ENCODE assay signal across 8 cellular contexts in genomic region chr1:211515090-211516023, GRCh38. TPM values are rescaled to one million over a fixed set of nuclear protein-coding genes. Genes with fewer than 3 reads are reported as not detected.
DNase-seq lines count a peak whose midpoint lies in the region; ATAC-seq and TF ChIP-seq lines count a peak whose summit lies in the region.

No MANE protein-coding gene starts in this region.

- H3K27ac ChIP-seq in CD8-positive, alpha-beta T cell (ENCODE audit: low read depth, low read length) = no peak overlapping the region
- H3K27ac ChIP-seq in epithelial cell of prostate (peak overlapping the region; percentile 53), muscle layer of duodenum (ENCODE audit: low read length) (peak overlapping the region; percentile 0)

- H3K36me3 Mint-ChIP-seq in CD8-positive, alpha-beta T cell = no peaks in the 10 kb centered on the region

- peak; percentile 54 to 88 (median 72) for DNase-seq in CD8-positive, alpha-beta T cell
- peak; percentile 82 for DNase-seq in NT2/D1 (ENCODE audit: low read depth, low spot score)
- peak; percentile 80 for DNase-seq in activated CD8-positive, alpha-beta memory T cell treated with anti-CD3 and anti-CD28 coated beads, Interleukin-2, amount 50 U/mL, for 4 hours
- DNase-seq in epithelial cell of prostate (ENCODE audit: low read depth, low spot score) = peak; percentile 36
- DNase-seq in stimulated activated CD8-positive, alpha-beta memory T cell treated with anti-CD3 and anti-CD28 coated beads, Interleukin-7, amount 100 ng/mL, for 1 hour (ENCODE audit: low read depth in 2 of 2) = peak; percentile 56 to 61

- peak overlapping the region; percentile 66 for H3K9ac ChIP-seq in NT2/D1 (ENCODE audit: insufficient read length, low read depth)

- POLR2A ChIA-PET in CD8-positive, alpha-beta T cell (lab: Charles Lee) = interaction anchor here (1.4 kb wide), 1 partner anchor 9 kb away, joined by 4 read pairs; no protein-coding TSS in a partner anchor

- peaks cover 17% of the 10 kb centered on the region for H3K4me1 Mint-ChIP-seq in CD8-positive, alpha-beta T cell (ENCODE audit: low read depth)

- H3K27me3 ChIP-seq in CD8-positive, alpha-beta T cell (ENCODE audit: insufficient read depth, low read length) = no peaks in the 10 kb centered on the region
- peaks cover 15% of the 10 kb centered on the region for H3K27me3 ChIP-seq in NT2/D1 (ENCODE audit: insufficient read depth, insufficient read length)
- H3K27me3 ChIP-seq in muscle layer of duodenum (ENCODE audit: low read depth, low read length) = no peaks in the 10 kb centered on the region

- peaks cover under 1% of the 10 kb centered on the region for H3K27me3 Mint-ChIP-seq in CD8-positive, alpha-beta T cell (ENCODE audit: low read depth)

- CTCF ChIA-PET in CD8-positive, alpha-beta T cell (lab: Charles Lee) = interaction anchor here (0.5 to 6.1 kb wide), 30 partner anchors 9 to 753 kb away, joined by 3 to 45 read pairs (median 5); partner anchors contain the start of genes RD3, SLC30A1 and TRAF5

- H3K4me1 ChIP-seq in CD8-positive, alpha-beta T cell (ENCODE audit: insufficient read depth, low read length) = peaks cover 20% of the 10 kb centered on the region
- H3K4me1 ChIP-seq in NT2/D1 (ENCODE audit: insufficient read depth, insufficient read length) (peaks cover 4% of the 10 kb centered on the region), muscle layer of duodenum (ENCODE audit: control insufficient read depth in 1 of 2, insufficient read depth in 2 of 2, low read length in 2 of 2) (peaks cover 0 to 11% of the 10 kb centered on the region in 2 donors)

- peak overlapping the region; percentile 40 for H3K4me3 ChIP-seq in CD8-positive, alpha-beta T cell (ENCODE audit: low read depth, low read length)
- H3K4me3 ChIP-seq in NT2/D1 (ENCODE audit: insufficient read length, low read depth) (peak overlapping the region; percentile 5), muscle layer of duodenum (ENCODE audit: low read depth in 1 of 2, low read length in 2 of 2) (peak overlapping the region; percentile 47 to 55)

- peak; percentile 83 for ATAC-seq in CD8-positive, alpha-beta T cell
- ATAC-seq in GM19455 (IDR thresholded peaks at IDR 0.05; ENCODE audit: unreplicated experiment) = peak; percentile 58
- ATAC-seq in HG03571 (IDR thresholded peaks at IDR 0.05; ENCODE audit: unreplicated experiment) = peak; percentile 55

- H3K9me3 ChIP-seq in CD8-positive, alpha-beta T cell (ENCODE audit: low read length) = no peaks in the 10 kb centered on the region
- H3K9me3 ChIP-seq in NT2/D1 (ENCODE audit: insufficient read depth, low read length) (no peaks in the 10 kb centered on the region), muscle layer of duodenum (ENCODE audit: control insufficient read depth in 1 of 2, low read length in 2 of 2) (no peaks in the 10 kb centered on the region)

- intact Hi-C loops in CD8-positive, alpha-beta T cell (cut with DNase I, micrococcal nuclease) = loop anchor here (1.0 to 5.0 kb wide), 7 partner anchors 39 to 1109 kb away; partner anchors contain the start of gene SLC30A1 (in 2 of the 2)

- H3K4me3 Mint-ChIP-seq in CD8-positive, alpha-beta T cell = peak overlapping the region; percentile 72

- no peaks in the 10 kb centered on the region for H3K9me3 Mint-ChIP-seq in CD8-positive, alpha-beta T cell

- H3K27ac Mint-ChIP-seq in CD8-positive, alpha-beta T cell = no peak overlapping the region

- TF ChIP-seq CTCF in CD8-positive, alpha-beta T cell (IDR thresholded peaks at IDR 0.05) = peak; percentile 77

- H3K36me3 ChIP-seq in CD8-positive, alpha-beta T cell (ENCODE audit: insufficient read depth, low read length) = no peaks in the 10 kb centered on the region
- H3K36me3 ChIP-seq in NT2/D1 (ENCODE audit: insufficient read depth, insufficient read length, low read length) (no peaks in the 10 kb centered on the region), muscle layer of duodenum (ENCODE audit: control insufficient read depth in 1 of 2, insufficient read depth in 2 of 2, low read length in 2 of 2) (no peaks in the 10 kb centered on the region)

RNA-seq across cellular contexts. Expression of gene RD3, which starts 23.4 kb away (rescaled TPM):
- not detected for total RNA-seq in CD8-positive, alpha-beta T cell
